13 cellular contexts compared by ENCODE assay signal in genomic region chr7:132755538-132756481, GRCh38.
DNase-seq lines count a peak whose midpoint lies in the region; TF ChIP-seq lines count a peak whose summit lies in the region.
"Had no signal": no experiment of that assay in that cellular context is flagged by ENCODE, and none has a peak within 500 bp of the region (broad histone marks: within the 10 kb centered on the region; RNA-seq: fewer than 3 reads in every experiment).

No MANE protein-coding gene starts in this region.

- H3K36me3 ChIP-seq in esophagus squamous epithelium = no peaks in the 10 kb centered on the region
- H3K36me3 ChIP-seq: stomach had no signal

- TF ChIP-seq POLR2A in esophagus squamous epithelium (IDR thresholded peaks at IDR 0.05) = no peak

- H3K27ac ChIP-seq in caudate nucleus (ENCODE audit: low read depth, low read length) (no peak overlapping the region), esophagus squamous epithelium (no peak overlapping the region)
- H3K27ac ChIP-seq: HL-60, stomach had no signal

- no peak overlapping the region for H3K4me3 ChIP-seq in esophagus squamous epithelium
- H3K4me3 ChIP-seq: stomach had no signal

- intact Hi-C loops in esophagus squamous epithelium (cut with DNase I) = no loop called here

- in situ Hi-C loops in ACHN (cut with HindIII; ENCODE audit: low pct_ligation_motif_present, low pct_unique_long_range_greater_than_20kb, low sequenced_read_pairs) (no loop called here), GM13976 (cut with MboI; ENCODE audit: low sequenced_read_pairs, unreplicated experiment) (no loop called here)

- peaks cover 0 to 12% (median 0%) of the 10 kb centered on the region in 4 donors for H3K27me3 ChIP-seq in esophagus squamous epithelium

- H3K4me1 ChIP-seq in esophagus squamous epithelium = no peaks in the 10 kb centered on the region

- DNase-seq in Ammon's horn (ENCODE audit: low spot score) = peak; percentile 89
- DNase-seq in MV-4-11 (lab: John Stamatoyannopoulos, UW) = peak; percentile 10
- peak in 53 of 61 donors; percentile 4 to 83 (median 48) for DNase-seq in caudate nucleus (lab: John Stamatoyannopoulos, UW)
- DNase-seq in middle frontal gyrus (ENCODE audit: extremely low spot score, low spot score) = peak; percentile 39
- no peak for DNase-seq in esophagus squamous epithelium (lab: John Stamatoyannopoulos, UW)
- DNase-seq in ACHN = no peak
- no peak for DNase-seq in GM13976 (ENCODE audit: low spot score)
- DNase-seq in HCEC 1CT = no peak
- DNase-seq: activated naive CD8-positive, alpha-beta T cell treated with anti-CD3 and anti-CD28 coated beads, Interleukin-2, amount 10 ng/mL, durations not matched to agents 7 days and 5 days; CD4-positive, alpha-beta T cell; NCI-H748 treated with DMSO at 0.1 percent for 48 hours; stomach had no signal

- TF ChIP-seq CTCF in esophagus squamous epithelium (IDR thresholded peaks at IDR 0.05) = no peak
- no peak for TF ChIP-seq CTCF in GM13976 (IDR thresholded peaks at IDR 0.05; ENCODE audit: borderline replicate concordance, control extremely low read depth, extremely low read depth, insufficient read depth, missing control alignments)

- 80 to 93% methylated on average over 3 to 5 of the region's 5 CpGs for WGBS in esophagus squamous epithelium, 2 donors

- no peaks in the 10 kb centered on the region for H3K9me3 ChIP-seq in esophagus squamous epithelium
- H3K9me3 ChIP-seq: stomach had no signal

Comparison
In these comparisons a context has a peak if more than half of its experiments do, and no peak if none do; other contexts are left out.
1. DNase-seq: peak in Ammon's horn (single experiment), MV-4-11 (single experiment), caudate nucleus (53 of 61) and middle frontal gyrus (single experiment); none in esophagus squamous epithelium (single experiment), ACHN (single experiment), GM13976 (single experiment) and HCEC 1CT (single experiment).